Comparison of ENCODE assay signal across 8 cellular contexts in genomic region chr17:49739662-49740271, GRCh38. TPM values are rescaled to one million over a fixed set of nuclear protein-coding genes. Genes with fewer than 3 reads are reported as not detected.
A peak's percentile ranks its signal among the peaks of the same experiment; 100 is the strongest.
DNase-seq lines count a peak whose midpoint lies in the region; ATAC-seq and TF ChIP-seq lines count a peak whose summit lies in the region.

No MANE protein-coding gene starts in this region.

- peak; percentile 65 for ATAC-seq in GM18502 (IDR thresholded peaks at IDR 0.05; ENCODE audit: poor library complexity, unreplicated experiment)
- no peak for ATAC-seq in GM21447 (IDR thresholded peaks at IDR 0.05; ENCODE audit: unreplicated experiment)

- peaks cover 17% of the 10 kb centered on the region for H3K36me3 Mint-ChIP-seq in IgD-negative memory B cell
- no peaks in the 10 kb centered on the region for H3K36me3 Mint-ChIP-seq in chondrocyte (ENCODE audit: low read depth)

- H3K4me1 Mint-ChIP-seq in IgD-negative memory B cell (peaks cover 41 to 66% (median 59%) of the 10 kb centered on the region in 3 donors), chondrocyte (ENCODE audit: low read depth) (peaks cover 6% of the 10 kb centered on the region)

- DNase-seq in SHP77 treated with DMSO at 0.1 percent for 48 hours (lab: John Stamatoyannopoulos, UW) (peak; percentile 79), activated gamma-delta T cell (lab: John Stamatoyannopoulos, UW) (peak; percentile 78), inferior parietal cortex (ENCODE audit: extremely low spot score) (peak; percentile 56), chondrocyte (ENCODE audit: low spot score) (no peak)
- peak; percentile 41 to 84 (median 67) for DNase-seq in stimulated activated CD4-positive, alpha-beta T cell treated with anti-CD3 and anti-CD28 coated beads, TNF-alpha, amount 100 ng/mL, for 4 hours (ENCODE audit: low read depth in 3 of 3)

- peak overlapping the region; percentile 87 to 96 (median 90) for H3K4me3 Mint-ChIP-seq in IgD-negative memory B cell
- no peak overlapping the region for H3K4me3 Mint-ChIP-seq in chondrocyte (ENCODE audit: unreplicated experiment)

- H3K9me3 Mint-ChIP-seq in IgD-negative memory B cell (no peaks in the 10 kb centered on the region), chondrocyte (ENCODE audit: low read depth) (no peaks in the 10 kb centered on the region)

- no peak for TF ChIP-seq CTCF in chondrocyte (IDR thresholded peaks at IDR 0.05)

- H3K27ac Mint-ChIP-seq in IgD-negative memory B cell (peak overlapping the region; percentile 96 to 100 (median 99)), chondrocyte (ENCODE audit: unreplicated experiment) (no peak overlapping the region)

- H3K27me3 Mint-ChIP-seq in IgD-negative memory B cell (no peaks in the 10 kb centered on the region), chondrocyte (ENCODE audit: low read depth) (no peaks in the 10 kb centered on the region)

RNA-seq across cellular contexts. Expression of gene FAM117A, which starts 24.2 kb away (rescaled TPM):
- polyA plus RNA-seq in IgD-negative memory B cell: 81.6 TPM
- 3.1 to 3.4 TPM (median 3.3 TPM) in 3 replicates for total RNA-seq in chondrocyte

RNA-seq across cellular contexts. Expression of gene SLC35B1, which starts 32.0 kb away (rescaled TPM):
- 27.7 TPM for polyA plus RNA-seq in IgD-negative memory B cell
- 45.2 to 62.8 TPM (median 45.3 TPM) in 3 replicates for total RNA-seq in chondrocyte

RNA-seq across cellular contexts. Expression of gene KAT7, which starts 48.7 kb away (rescaled TPM):
- 48.6 TPM for polyA plus RNA-seq in IgD-negative memory B cell
- 32.0 to 42.8 TPM (median 33.1 TPM) in 3 replicates for total RNA-seq in chondrocyte
